ENCODE assay signal across 8 cellular contexts in the genomic region with DNA sequence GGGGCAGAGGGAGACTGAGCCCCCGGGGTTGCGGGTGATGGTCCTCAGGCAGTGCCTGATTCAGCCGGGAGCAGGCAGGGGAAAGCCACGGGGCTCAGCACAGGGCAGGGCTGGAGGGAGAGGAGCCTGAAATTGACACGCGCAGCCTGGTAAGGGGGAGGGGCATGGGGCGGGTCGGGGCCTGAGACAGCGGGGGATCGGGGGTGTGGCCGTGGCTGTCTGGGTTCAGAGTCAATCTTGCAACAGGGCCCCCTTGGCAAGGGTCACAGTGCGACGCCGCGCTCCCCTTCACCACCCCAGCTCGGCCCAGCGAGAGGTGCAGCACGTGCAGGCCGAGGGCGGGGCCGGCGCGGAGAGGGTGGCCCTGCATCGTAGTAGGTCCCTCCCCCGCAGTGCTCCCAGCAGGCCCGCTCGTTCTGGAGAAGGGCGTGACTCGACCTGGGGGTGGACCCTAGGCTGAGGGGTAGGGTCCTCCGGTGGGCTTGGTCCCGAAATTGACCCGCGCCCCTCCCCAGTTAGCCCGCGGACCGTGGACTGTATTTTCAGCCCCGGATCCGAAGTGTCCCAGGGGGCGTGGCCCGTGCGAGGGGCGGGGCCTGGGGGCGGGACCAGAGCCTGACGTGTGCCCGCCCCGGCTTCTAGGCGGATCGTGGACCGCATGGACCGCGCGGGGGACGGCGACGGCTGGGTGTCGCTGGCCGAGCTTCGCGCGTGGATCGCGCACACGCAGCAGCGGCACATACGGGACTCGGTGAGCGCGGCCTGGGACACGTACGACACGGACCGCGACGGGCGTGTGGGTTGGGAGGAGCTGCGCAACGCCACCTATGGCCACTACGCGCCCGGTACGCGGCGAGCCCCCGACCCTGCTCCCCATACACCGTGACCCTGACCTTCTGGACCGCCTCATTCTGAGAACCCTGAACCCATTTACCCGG. TPM values are rescaled to one million over a fixed set of nuclear protein-coding genes. Genes with fewer than 3 reads are reported as not detected.
DNase-seq lines count a peak whose midpoint lies in the region; ATAC-seq and TF ChIP-seq lines count a peak whose summit lies in the region.

No MANE protein-coding gene starts in this region.

- H3K36me3 ChIP-seq in ectodermal cell (ENCODE audit: control insufficient read depth, insufficient read depth, low read length) (no peaks in the 10 kb centered on the region), mesodermal cell (ENCODE audit: control insufficient read depth, insufficient read depth, low read length) (no peaks in the 10 kb centered on the region)

- 1% methylated on average over 87 of the region's 87 CpGs for WGBS in ectodermal cell, 2 experiments
- 1% methylated on average over 41 to 73 of the region's 87 CpGs for WGBS in mesodermal cell (ENCODE audit: insufficient coverage in 2 of 2), 2 experiments

- ATAC-seq in GM19328 (IDR thresholded peaks at IDR 0.05; ENCODE audit: unreplicated experiment), result no peak

- H3K4me1 Mint-ChIP-seq in HFFc6 (ENCODE audit: low read depth), result peaks cover 22% of the 10 kb centered on the region

- peak overlapping the region; percentile 70 for H3K27ac Mint-ChIP-seq in HFFc6

- H3K9me3 Mint-ChIP-seq in HFFc6, result no peaks in the 10 kb centered on the region

- H3K27ac ChIP-seq in ectodermal cell (ENCODE audit: insufficient read depth, low read depth, low read length, poor library complexity, severe bottlenecking) (no peak overlapping the region), mesodermal cell (ENCODE audit: low read depth, low read length, severe bottlenecking) (peak overlapping the region; percentile 77)

- H3K9me3 ChIP-seq in ectodermal cell (ENCODE audit: control insufficient read depth, low read length), result no peaks in the 10 kb centered on the region
- no peaks in the 10 kb centered on the region for H3K9me3 ChIP-seq in mesodermal cell (ENCODE audit: control insufficient read depth, low read length)

- H3K4me1 ChIP-seq in ectodermal cell (ENCODE audit: control insufficient read depth, insufficient read depth, low read length), result peaks cover 14% of the 10 kb centered on the region
- H3K4me1 ChIP-seq in mesodermal cell (ENCODE audit: control insufficient read depth, insufficient read depth, low read length, poor library complexity, severe bottlenecking), result peaks cover 7% of the 10 kb centered on the region

- peaks cover 20% of the 10 kb centered on the region for H3K27me3 ChIP-seq in ectodermal cell (ENCODE audit: control insufficient read depth, insufficient read depth, low read length, poor library complexity, severe bottlenecking)

- peaks cover 9% of the 10 kb centered on the region for H3K27me3 Mint-ChIP-seq in HFFc6 (ENCODE audit: insufficient read depth)

- H3K4me3 Mint-ChIP-seq in HFFc6, result peak overlapping the region; percentile 69

- no peak for DNase-seq in HFFc6
- DNase-seq in NCI-H345 (lab: John Stamatoyannopoulos, UW), result peak; percentile 59
- DNase-seq in activated CD4-positive, alpha-beta T cell treated with anti-CD3 and anti-CD28 coated beads, Interleukin-2, amount 50 U/mL, for 48 hours, result peak; percentile 86
- DNase-seq in stimulated activated CD8-positive, alpha-beta memory T cell treated with anti-CD3 and anti-CD28 coated beads, Interleukin-2, amount 100 ng/mL, for 48 hours (ENCODE audit: low read depth in 2 of 2), result peak; percentile 72 to 73

- TF ChIP-seq CTCF in HFFc6 (IDR thresholded peaks at IDR 0.05), result 0 out of 2 replicates have a peak, but pooled peaks have one; percentile 23

- peak overlapping the region; percentile 59; the same call in 1 of the 2 replicates for H3K4me3 ChIP-seq in GM08714 (ENCODE audit: low read length)
- H3K4me3 ChIP-seq in ectodermal cell (ENCODE audit: insufficient read depth, low read depth, low read length), result peak overlapping the region; percentile 45
- peak overlapping the region; percentile 55 for H3K4me3 ChIP-seq in mesodermal cell (ENCODE audit: extremely low read depth, insufficient read depth, low read length, poor library complexity, severe bottlenecking)

- H3K36me3 Mint-ChIP-seq in HFFc6 (ENCODE audit: low read depth), result peaks cover 25% of the 10 kb centered on the region; the same call in 1 of the 2 replicates

RNA-seq across cellular contexts. Expression of a gene that starts 6.0 kb away (rescaled TPM):
- 100 to 1,000 TPM; 117 to 316 (median 287) TPM for total RNA-seq in HFFc6 (2021; fragmentation: NEBNext Ultra II Directional; extraction: Animal tissue kit (Norgen Biotek cat#: 25700))
- 12.5 TPM for polyA plus RNA-seq in ectodermal cell (2013, experiment 1 of 4)
- 8.7 TPM for polyA plus RNA-seq in ectodermal cell (2013, experiment 2 of 4)
- 8.0 TPM for polyA plus RNA-seq in ectodermal cell (2013, experiment 3 of 4)
- 8.7 TPM for polyA plus RNA-seq in ectodermal cell (2013, experiment 4 of 4)
- 13.7 TPM for polyA plus RNA-seq in mesodermal cell (2013, experiment 1 of 2)
- 13.1 TPM for polyA plus RNA-seq in mesodermal cell (2013, experiment 2 of 2)

RNA-seq across cellular contexts. Expression of a gene that starts 21.4 kb away (rescaled TPM):
- total RNA-seq in HFFc6 (2021; fragmentation: NEBNext Ultra II Directional; extraction: Animal tissue kit (Norgen Biotek cat#: 25700)), result 10 to 100 TPM; 33.2 to 39.3 (median 37.4) TPM
- polyA plus RNA-seq in ectodermal cell (2013, experiment 1 of 4), result 37.8 TPM
- 39.4 TPM for polyA plus RNA-seq in ectodermal cell (2013, experiment 2 of 4)
- polyA plus RNA-seq in ectodermal cell (2013, experiment 3 of 4), result 31.9 TPM
- 34.0 TPM for polyA plus RNA-seq in ectodermal cell (2013, experiment 4 of 4)
- 46.7 TPM for polyA plus RNA-seq in mesodermal cell (2013, experiment 1 of 2)
- 39.4 TPM for polyA plus RNA-seq in mesodermal cell (2013, experiment 2 of 2)

RNA-seq across cellular contexts. Expression of a gene that starts 37.6 kb away (rescaled TPM):
- total RNA-seq in HFFc6 (2021; fragmentation: NEBNext Ultra II Directional; extraction: Animal tissue kit (Norgen Biotek cat#: 25700)), result 1,000 to 10,000 TPM; 1,343 to 1,545 (median 1,429) TPM
- 2,878 TPM for polyA plus RNA-seq in ectodermal cell (2013, experiment 1 of 4)
- 2,841 TPM for polyA plus RNA-seq in ectodermal cell (2013, experiment 2 of 4)
- polyA plus RNA-seq in ectodermal cell (2013, experiment 3 of 4), result 3,483 TPM
- polyA plus RNA-seq in ectodermal cell (2013, experiment 4 of 4), result 4,055 TPM
- 3,137 TPM for polyA plus RNA-seq in mesodermal cell (2013, experiment 1 of 2)
- polyA plus RNA-seq in mesodermal cell (2013, experiment 2 of 2), result 2,791 TPM

RNA-seq across cellular contexts. Expression of a gene that starts 46.4 kb away (rescaled TPM):
- 1,000 to 10,000 TPM; 2,015 to 2,373 (median 2,179) TPM for total RNA-seq in HFFc6 (2021; fragmentation: NEBNext Ultra II Directional; extraction: Animal tissue kit (Norgen Biotek cat#: 25700))
- polyA plus RNA-seq in ectodermal cell (2013, experiment 1 of 4), result 3,037 TPM
- 3,018 TPM for polyA plus RNA-seq in ectodermal cell (2013, experiment 2 of 4)
- 3,545 TPM for polyA plus RNA-seq in ectodermal cell (2013, experiment 3 of 4)
- 4,031 TPM for polyA plus RNA-seq in ectodermal cell (2013, experiment 4 of 4)
- 2,575 TPM for polyA plus RNA-seq in mesodermal cell (2013, experiment 1 of 2)
- polyA plus RNA-seq in mesodermal cell (2013, experiment 2 of 2), result 2,385 TPM

RNA-seq across cellular contexts. Expression of a gene that starts 46.5 kb away (rescaled TPM):
- 10 to 100 TPM; 66.0 to 79.7 (median 72.4) TPM for total RNA-seq in HFFc6 (2021; fragmentation: NEBNext Ultra II Directional; extraction: Animal tissue kit (Norgen Biotek cat#: 25700))
- 68.9 TPM for polyA plus RNA-seq in ectodermal cell (2013, experiment 1 of 4)
- polyA plus RNA-seq in ectodermal cell (2013, experiment 2 of 4), result 70.7 TPM
- polyA plus RNA-seq in ectodermal cell (2013, experiment 3 of 4), result 60.6 TPM
- 64.2 TPM for polyA plus RNA-seq in ectodermal cell (2013, experiment 4 of 4)
- 65.4 TPM for polyA plus RNA-seq in mesodermal cell (2013, experiment 1 of 2)
- polyA plus RNA-seq in mesodermal cell (2013, experiment 2 of 2), result 56.2 TPM
